16 cellular contexts compared by ENCODE assay signal in the genomic region with DNA sequence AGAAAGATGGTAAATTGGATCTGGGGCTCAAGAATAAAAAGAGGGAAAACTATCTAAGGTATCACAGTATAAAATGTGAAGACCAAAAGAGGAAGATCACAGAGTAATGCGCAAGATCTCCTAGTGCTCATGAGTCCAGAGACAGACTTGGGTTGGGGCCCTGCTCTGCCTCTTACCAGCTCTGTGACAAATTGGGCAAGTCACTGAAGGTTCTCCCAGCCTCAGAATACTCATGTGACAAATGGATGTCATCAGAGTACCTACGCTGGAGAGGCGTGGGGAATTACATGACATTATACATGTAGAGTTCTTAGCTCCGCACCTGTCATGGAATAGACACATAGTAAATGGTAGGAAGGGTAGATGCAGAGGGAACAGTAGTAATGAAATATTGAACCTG.
DNase-seq lines count a peak whose midpoint lies in the region; ATAC-seq and TF ChIP-seq lines count a peak whose summit lies in the region.
"Had no signal": no experiment of that assay in that cellular context is flagged by ENCODE, and none has a peak within 500 bp of the region (broad histone marks: within the 10 kb centered on the region; RNA-seq: fewer than 3 reads in every experiment).

No MANE protein-coding gene starts in this region.

- H3K27me3 Mint-ChIP-seq in activated T-cell treated with anti-CD3 and anti-CD28 coated beads, Interleukin-2, amount 50 U/mL, for 24 hours, result peaks cover 27% of the 10 kb centered on the region

- DNase-seq in left ventricle myocardium inferior, result no peak
- DNase-seq in cardiac septum (ENCODE audit: low spot score), result no peak
- peak in 6 of 7 donors; percentile 14 to 70 (median 50) for DNase-seq in adrenal gland
- peak; percentile 27 for DNase-seq in midbrain (lab: John Stamatoyannopoulos, UW)
- DNase-seq in activated T-cell treated with anti-CD3 and anti-CD28 coated beads, Interleukin-2, amount 50 U/mL, for 24 hours, result no peak
- DNase-seq in COLO829 (ENCODE audit: low spot score), result no peak
- DNase-seq in effector CD8-positive, alpha-beta T cell (lab: John Stamatoyannopoulos, UW), result no peak
- DNase-seq: activated naive CD4-positive, alpha-beta T cell treated with anti-CD3 and anti-CD28 coated beads, Interleukin-2, amount 50 U/mL, for 16 hours; DMS79; HFFc6; left cardiac atrium; NCI-H2081 treated with DMSO at 0.1 percent for 48 hours; nephron progenitor cell; stimulated activated naive CD4-positive, alpha-beta T cell treated with Interleukin-2 at 50 U/mL for 16 hours had no signal

- no peaks in the 10 kb centered on the region for H3K36me3 Mint-ChIP-seq in activated T-cell treated with anti-CD3 and anti-CD28 coated beads, Interleukin-2, amount 50 U/mL, for 24 hours (ENCODE audit: low read depth)

- peaks cover 10% of the 10 kb centered on the region for H3K4me1 Mint-ChIP-seq in activated T-cell treated with anti-CD3 and anti-CD28 coated beads, Interleukin-2, amount 50 U/mL, for 24 hours (ENCODE audit: low read depth)

- TF ChIP-seq CTCF in left ventricle myocardium inferior (IDR thresholded peaks at IDR 0.05; ENCODE audit: borderline replicate concordance) (no peak), adrenal gland (IDR thresholded peaks at IDR 0.05) (no peak)

- no peak for ATAC-seq in GM21619 (IDR thresholded peaks at IDR 0.05; ENCODE audit: unreplicated experiment)

- H3K36me3 ChIP-seq in left ventricle myocardium inferior, result no peaks in the 10 kb centered on the region
- no peaks in the 10 kb centered on the region for H3K36me3 ChIP-seq in adrenal gland (replicated peaks in 1 of 2)
- H3K36me3 ChIP-seq: SJSA1 had no signal

- peaks cover 66% of the 10 kb centered on the region for H3K4me1 ChIP-seq in left ventricle myocardium inferior
- peaks cover 0 to 34% of the 10 kb centered on the region in 2 donors for H3K4me1 ChIP-seq in adrenal gland (replicated peaks in 1 of 2)

- 70 to 91% (median 89%) methylated on average over 4 of the region's 4 CpGs for WGBS in adrenal gland, 4 donors

- no peak overlapping the region for H3K4me3 Mint-ChIP-seq in activated T-cell treated with anti-CD3 and anti-CD28 coated beads, Interleukin-2, amount 50 U/mL, for 24 hours
- H3K4me3 Mint-ChIP-seq: HFFc6, nephron progenitor cell had no signal

- TF ChIP-seq POLR2A in adrenal gland (IDR thresholded peaks at IDR 0.05), result no peak

- H3K4me3 ChIP-seq in left ventricle myocardium inferior (no peak overlapping the region), adrenal gland (no peak overlapping the region)
- H3K4me3 ChIP-seq: SJSA1 had no signal

- intact Hi-C loops in left ventricle myocardium inferior (cut with micrococcal nuclease) (no loop called here), cardiac septum (cut with DNase I) (no loop called here), adrenal gland (cut with DNase I) (no loop called here)

- H3K27ac Mint-ChIP-seq in activated T-cell treated with anti-CD3 and anti-CD28 coated beads, Interleukin-2, amount 50 U/mL, for 24 hours, result no peak overlapping the region
- H3K27ac Mint-ChIP-seq: nephron progenitor cell had no signal

- no peaks in the 10 kb centered on the region for H3K27me3 ChIP-seq in left ventricle myocardium inferior (ENCODE audit: low read depth)
- H3K27me3 ChIP-seq in adrenal gland, result no peaks in the 10 kb centered on the region
- H3K27me3 ChIP-seq: SJSA1 had no signal

- H3K27ac ChIP-seq in left ventricle myocardium inferior (replicated peaks) (peak overlapping the region; percentile 43), adrenal gland (peak overlapping the region in 3 of 5 donors; percentile 60 to 85 (median 68))

- H3K9me3 ChIP-seq in left ventricle myocardium inferior (replicated peaks) (no peaks in the 10 kb centered on the region), adrenal gland (replicated peaks in 1 of 3) (no peaks in the 10 kb centered on the region)
- H3K9me3 ChIP-seq: SJSA1 had no signal

- H3K9me3 Mint-ChIP-seq in activated T-cell treated with anti-CD3 and anti-CD28 coated beads, Interleukin-2, amount 50 U/mL, for 24 hours, result no peaks in the 10 kb centered on the region
- H3K9me3 Mint-ChIP-seq: HFFc6, nephron progenitor cell had no signal

Comparison
In these comparisons a context has a peak if more than half of its experiments do, and no peak if none do; other contexts are left out.
1. DNase-seq: peak in adrenal gland (6 of 7) and midbrain (single experiment); none in left ventricle myocardium inferior (single experiment), cardiac septum (single experiment), activated T-cell treated with anti-CD3 and anti-CD28 coated beads, Interleukin-2, amount 50 U/mL, for 24 hours (single experiment), COLO829 (single experiment) and effector CD8-positive, alpha-beta T cell (single experiment).